21 cellular contexts compared by ENCODE assay signal in genomic region chr5:179749857-179750508, GRCh38. TPM values are rescaled to one million over a fixed set of nuclear protein-coding genes. Genes with fewer than 3 reads are reported as not detected.
A peak's percentile ranks its signal among the peaks of the same experiment; 100 is the strongest.
DNase-seq lines count a peak whose midpoint lies in the region; TF ChIP-seq lines count a peak whose summit lies in the region.
"Had no signal": no experiment of that assay in that cellular context is flagged by ENCODE, and none has a peak within 500 bp of the region (broad histone marks: within the 10 kb centered on the region; RNA-seq: fewer than 3 reads in every experiment).

No MANE protein-coding gene starts in this region.

- H3K27me3 Mint-ChIP-seq in CD14-positive monocyte (ENCODE audit: low read depth in 3 of 3): peaks cover 0 to 3% (median 2%) of the 10 kb centered on the region in 3 donors
- peaks cover 0 to 6% (median 2%) of the 10 kb centered on the region in 3 donors for H3K27me3 Mint-ChIP-seq in immature natural killer cell (ENCODE audit: low read depth in 3 of 3)
- H3K27me3 Mint-ChIP-seq in osteocyte (ENCODE audit: unreplicated experiment): no peaks in the 10 kb centered on the region
- H3K27me3 Mint-ChIP-seq: stimulated activated naive CD8-positive, alpha-beta T cell treated with anti-CD3 and anti-CD28 coated beads, Interleukin-15, amount 100 ng/mL, for 72 hours had no signal

- H3K27ac ChIP-seq in 22Rv1 (no peak overlapping the region), Peyer's patch (no peak overlapping the region)
- H3K27ac ChIP-seq: ascending aorta, upper lobe of left lung had no signal

- TF ChIP-seq CTCF in 22Rv1 (IDR thresholded peaks at IDR 0.05): peak; percentile 18
- no peak for TF ChIP-seq CTCF in CD14-positive monocyte (IDR thresholded peaks at IDR 0.05)
- no peak for TF ChIP-seq CTCF in Peyer's patch (IDR thresholded peaks at IDR 0.05)
- TF ChIP-seq CTCF in osteocyte (IDR thresholded peaks at IDR 0.05): no peak

- H3K27me3 ChIP-seq in Peyer's patch: no peaks in the 10 kb centered on the region
- H3K27me3 ChIP-seq: ascending aorta, upper lobe of left lung had no signal

- H3K9me3 Mint-ChIP-seq in CD14-positive monocyte (no peaks in the 10 kb centered on the region), immature natural killer cell (no peaks in the 10 kb centered on the region), osteocyte (ENCODE audit: unreplicated experiment) (peaks cover 3% of the 10 kb centered on the region)
- H3K9me3 Mint-ChIP-seq: activated naive CD4-positive, alpha-beta T cell treated with anti-CD3 and anti-CD28 coated beads for 36 hours; stimulated activated naive CD8-positive, alpha-beta T cell treated with anti-CD3 and anti-CD28 coated beads, Interleukin-15, amount 100 ng/mL, for 72 hours had no signal

- H3K36me3 ChIP-seq in Peyer's patch: peaks cover 0 to 8% (median 0%) of the 10 kb centered on the region in 3 donors
- H3K36me3 ChIP-seq: ascending aorta had no signal

- peaks cover 40% of the 10 kb centered on the region for H3K4me1 Mint-ChIP-seq in CD14-positive monocyte
- H3K4me1 Mint-ChIP-seq in immature natural killer cell: peaks cover 43 to 61% of the 10 kb centered on the region in 2 donors
- H3K4me1 Mint-ChIP-seq in osteocyte (ENCODE audit: unreplicated experiment): peaks cover 11% of the 10 kb centered on the region

- H3K4me3 Mint-ChIP-seq in CD14-positive monocyte (no peak overlapping the region), immature natural killer cell (no peak overlapping the region), osteocyte (ENCODE audit: unreplicated experiment) (no peak overlapping the region)
- H3K4me3 Mint-ChIP-seq: activated naive CD4-positive, alpha-beta T cell treated with anti-CD3 and anti-CD28 coated beads for 36 hours; stimulated activated naive CD8-positive, alpha-beta T cell treated with anti-CD3 and anti-CD28 coated beads, Interleukin-15, amount 100 ng/mL, for 72 hours had no signal

- no peak overlapping the region for H3K4me3 ChIP-seq in Peyer's patch
- H3K4me3 ChIP-seq: ascending aorta, upper lobe of left lung had no signal

- H3K36me3 Mint-ChIP-seq in CD14-positive monocyte (peaks cover 22 to 41% of the 10 kb centered on the region in 2 donors), immature natural killer cell (peaks cover 0 to 8% (median 3%) of the 10 kb centered on the region in 3 donors), osteocyte (ENCODE audit: unreplicated experiment) (peaks cover 7% of the 10 kb centered on the region)

- no peaks in the 10 kb centered on the region for H3K9me3 ChIP-seq in Peyer's patch
- H3K9me3 ChIP-seq: ascending aorta, upper lobe of left lung had no signal

- in situ Hi-C loops in ACHN (cut with HindIII; ENCODE audit: low pct_ligation_motif_present, low pct_unique_long_range_greater_than_20kb, low sequenced_read_pairs): no loop called here

- H3K27ac Mint-ChIP-seq in CD14-positive monocyte: peak overlapping the region in 5 of 7 donors; percentile 7 to 84 (median 20)
- H3K27ac Mint-ChIP-seq in immature natural killer cell: peak overlapping the region in 4 of 6 donors; percentile 14 to 46 (median 22)
- H3K27ac Mint-ChIP-seq in osteocyte (ENCODE audit: unreplicated experiment): no peak overlapping the region
- H3K27ac Mint-ChIP-seq: activated naive CD4-positive, alpha-beta T cell treated with anti-CD3 and anti-CD28 coated beads for 36 hours; stimulated activated naive CD8-positive, alpha-beta T cell treated with anti-CD3 and anti-CD28 coated beads, Interleukin-15, amount 100 ng/mL, for 72 hours had no signal

- TF ChIP-seq POLR2A in Peyer's patch (IDR thresholded peaks at IDR 0.05): no peak

- DNase-seq in CD14-positive monocyte (ENCODE audit: low spot score): no peak
- peak in 2 of 3 donors; percentile 18 to 37 for DNase-seq in Peyer's patch
- no peak for DNase-seq in immature natural killer cell
- DNase-seq in stimulated activated CD4-positive, alpha-beta T cell treated with anti-CD3 and anti-CD28 coated beads, Interleukin-2, amount 100 ng/mL, for 48 hours: no peak
- no peak for DNase-seq in ACHN
- no peak for DNase-seq in osteocyte (ENCODE audit: extremely low spot score, unreplicated experiment)
- DNase-seq in NCI-H146 (lab: John Stamatoyannopoulos, UW): no peak
- DNase-seq: activated CD4-positive, alpha-beta T cell treated with anti-CD3 and anti-CD28 coated beads for 48 hours; activated naive CD4-positive, alpha-beta T cell treated with anti-CD3 and anti-CD28 coated beads for 36 hours; cerebellar nuclear complex; DMS79 treated with DMSO at 0.1 percent for 48 hours; effector memory CD4-positive, alpha-beta T cell; left colon; NCI-H2107; NCI-H524; stimulated activated CD4-positive, alpha-beta T cell treated with anti-CD3 and anti-CD28 coated beads, Interleukin-4, amount 100 ng/mL, for 24 hours; stimulated activated naive CD8-positive, alpha-beta T cell treated with anti-CD3 and anti-CD28 coated beads, Interleukin-15, amount 100 ng/mL, for 72 hours; upper lobe of left lung had no signal

- intact Hi-C loops in CD14-positive monocyte (cut with micrococcal nuclease): no loop called here

- H3K4me1 ChIP-seq in Peyer's patch: peaks cover 0 to 13% (median 0%) of the 10 kb centered on the region in 4 donors

RNA-seq across cellular contexts. Expression of gene MAML1, which starts 17.4 kb away (rescaled TPM):
- 1 to 10 TPM; 2.2 to 2.7 TPM for polyA plus RNA-seq in CD14-positive monocyte
- 10 to 100 TPM; 29.6 to 43.1 (median 37.3) TPM for total RNA-seq in Peyer's patch
- 1 to 10 TPM in 2 of 3 donors, under 1 TPM in 1; 0.59 to 8.5 (median 1.5) TPM for polyA plus RNA-seq in immature natural killer cell
- total RNA-seq in osteocyte: 33.1 and 34.1 TPM in 2 replicates

RNA-seq across cellular contexts. Expression of gene LTC4S, which starts 43.8 kb away (rescaled TPM):
- polyA plus RNA-seq in CD14-positive monocyte: under 1 TPM; 0.65 to 0.69 TPM
- 10 to 100 TPM in 1 of 4 donors, 1 to 10 TPM in 2, not detected in 1; 1.9 to 12.4 (median 3.6) TPM for total RNA-seq in Peyer's patch
- 1 to 10 TPM; 2.3 to 5.8 (median 5.8) TPM for polyA plus RNA-seq in immature natural killer cell
- total RNA-seq in osteocyte: 1.1 and 2.4 TPM in 2 replicates
- total RNA-seq: LHCN-M2 had no signal

RNA-seq across cellular contexts. Expression of gene CANX, which starts 51.2 kb away (rescaled TPM):
- polyA plus RNA-seq in CD14-positive monocyte (100 to 1,000 TPM; 259 to 368 TPM), immature natural killer cell (100 to 1,000 TPM; 240 to 326 (median 325) TPM)
- total RNA-seq in Peyer's patch (100 to 1,000 TPM; 171 to 324 (median 287) TPM), osteocyte (809 and 868 TPM in 2 replicates)

RNA-seq across cellular contexts. Expression of gene MGAT4B, which starts 56.7 kb away (rescaled TPM):
- polyA plus RNA-seq in CD14-positive monocyte (10 to 100 TPM; 12.4 to 14.3 TPM), immature natural killer cell (10 to 100 TPM in 2 of 3 donors, 1 to 10 TPM in 1; 8.7 to 16.3 (median 15.0) TPM)
- total RNA-seq in Peyer's patch (1,000 to 10,000 TPM in 2 of 4 donors, 100 to 1,000 TPM in 2; 366 to 1,291 (median 1,007) TPM), osteocyte (185 and 198 TPM in 2 replicates)

Comparison
In these comparisons a context has a peak if more than half of its experiments do, and no peak if none do; other contexts are left out.
1. DNase-seq: peak in Peyer's patch (2 of 3); none in CD14-positive monocyte (single experiment), immature natural killer cell (0 of 3), stimulated activated CD4-positive, alpha-beta T cell treated with anti-CD3 and anti-CD28 coated beads, Interleukin-2, amount 100 ng/mL, for 48 hours (0 of 2), ACHN (single experiment), osteocyte (single experiment) and NCI-H146 (single experiment).